Comparison of ENCODE assay signal across 8 cellular contexts in the genomic region with DNA sequence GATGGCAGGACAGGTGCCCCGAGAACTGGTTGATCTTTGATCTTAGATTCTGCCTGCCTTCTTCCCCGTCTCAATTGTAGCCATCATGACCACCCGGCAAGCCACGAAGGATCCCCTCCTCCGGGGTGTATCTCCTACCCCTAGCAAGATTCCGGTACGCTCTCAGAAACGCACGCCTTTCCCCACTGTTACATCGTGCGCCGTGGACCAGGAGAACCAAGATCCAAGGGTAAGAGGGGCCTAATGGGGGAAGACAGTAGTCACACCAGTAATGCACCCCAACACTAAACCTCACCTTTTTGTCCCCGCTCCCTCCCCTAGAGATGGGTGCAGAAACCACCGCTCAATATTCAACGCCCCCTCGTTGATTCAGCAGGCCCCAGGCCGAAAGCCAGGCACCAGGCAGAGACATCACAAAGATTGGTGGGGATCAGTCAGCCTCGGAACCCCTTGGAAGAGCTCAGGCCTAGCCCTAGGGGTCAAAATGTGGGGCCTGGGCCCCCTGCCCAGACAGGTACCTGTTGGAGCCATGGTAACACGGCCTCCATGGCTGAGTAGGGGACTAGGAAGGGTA. TPM values are rescaled to one million over a fixed set of nuclear protein-coding genes. Genes with fewer than 3 reads are reported as not detected.
A peak's percentile ranks its signal among the peaks of the same experiment; 100 is the strongest.
DNase-seq lines count a peak whose midpoint lies in the region; ATAC-seq and TF ChIP-seq lines count a peak whose summit lies in the region.

No MANE protein-coding gene starts in this region.

- peaks cover 5% of the 10 kb centered on the region for H3K36me3 Mint-ChIP-seq in MCF 10A (ENCODE audit: insufficient read depth, unreplicated experiment)

- H3K27ac Mint-ChIP-seq in MCF 10A (ENCODE audit: low read depth, unreplicated experiment): peak overlapping the region; percentile 76

- TSS peak; percentile 78 for BruUV-seq in MCF 10A (replicated peaks; lab: Mats Ljungman, UMichigan)

- no peak for TF ChIP-seq CTCF in 22Rv1 (IDR thresholded peaks at IDR 0.05)
- TF ChIP-seq CTCF in HEK293 (tag by site-specific recombination; IDR thresholded peaks at IDR 0.05): no peak
- no peak for TF ChIP-seq CTCF in MCF 10A (IDR thresholded peaks at IDR 0.05; ENCODE audit: unreplicated experiment)
- TF ChIP-seq CTCF in mucosa of descending colon (IDR thresholded peaks at IDR 0.05): no peak

- H3K9me3 Mint-ChIP-seq in MCF 10A (ENCODE audit: unreplicated experiment): no peaks in the 10 kb centered on the region

- peak overlapping the region; percentile 100 for H3K4me3 Mint-ChIP-seq in MCF 10A (ENCODE audit: unreplicated experiment)

- ATAC-seq in mucosa of descending colon (no peak), HG02759 (IDR thresholded peaks at IDR 0.05; ENCODE audit: unreplicated experiment) (no peak), HG03280 (IDR thresholded peaks at IDR 0.05; ENCODE audit: unreplicated experiment) (no peak), GM21825 (IDR thresholded peaks at IDR 0.05; ENCODE audit: unreplicated experiment) (no peak)

- CTCF ChIA-PET in HEK293 (lab: Yijun Ruan, JAX) (interaction anchor here (0.6 to 4.4 kb wide), 8 partner anchors 8 to 83 kb away, joined by 3 to 43 read pairs (median 18); a partner anchor contains a TSS), MCF 10A (lab: Yijun Ruan, JAX) (interaction anchor here (0.7 to 2.2 kb wide), 3 partner anchors 24 to 241 kb away, joined by 3 to 12 read pairs (median 4); no protein-coding TSS in a partner anchor)

- H3K4me1 ChIP-seq in HEK293 (ENCODE audit: control insufficient read depth, insufficient read depth, low read length): 0 out of 2 replicates have a peak, but pooled peaks cover 4% of the 10 kb centered on the region
- peaks cover 14% of the 10 kb centered on the region for H3K4me1 ChIP-seq in mucosa of descending colon (ENCODE audit: low read depth)

- no peak for DNase-seq in MCF 10A (ENCODE audit: unreplicated experiment)
- no peak for DNase-seq in mucosa of descending colon
- no peak for DNase-seq in HK-2 (ENCODE audit: unreplicated experiment)

- intact Hi-C loops in MCF 10A (cut with micrococcal nuclease) (no loop called here), mucosa of descending colon (cut with DNase I, micrococcal nuclease) (no loop called here)

- H3K27me3 Mint-ChIP-seq in MCF 10A (ENCODE audit: insufficient read depth, unreplicated experiment): no peaks in the 10 kb centered on the region

- peak overlapping the region; percentile 60 for H3K4me3 ChIP-seq in HEK293 (ENCODE audit: low read depth, low read length)
- H3K4me3 ChIP-seq in mucosa of descending colon: peak overlapping the region; percentile 22

- H3K36me3 ChIP-seq in HEK293 (ENCODE audit: control insufficient read depth in 2 of 2, insufficient read depth in 1 of 2, low read length in 2 of 2) (peaks cover 30 to 45% of the 10 kb centered on the region in 2 experiments), mucosa of descending colon (ENCODE audit: low read depth) (no peaks in the 10 kb centered on the region)

- H3K27ac ChIP-seq in 22Rv1 (peak overlapping the region; percentile 70), HEK293 (ENCODE audit: extremely low read depth, low read depth, low read length) (peak overlapping the region; percentile 46)

- H3K4me1 Mint-ChIP-seq in MCF 10A (ENCODE audit: insufficient read depth, unreplicated experiment): peaks cover 13% of the 10 kb centered on the region

- H3K9me3 ChIP-seq in HEK293 (ENCODE audit: control insufficient read depth, insufficient read depth, low read depth, low read length) (no peaks in the 10 kb centered on the region), mucosa of descending colon (no peaks in the 10 kb centered on the region)

- POLR2A ChIA-PET in HEK293 (lab: Yijun Ruan, JAX) (interaction anchor here (0.6 to 4.0 kb wide), 25 partner anchors 11 to 505 kb away, joined by 3 to 94 read pairs (median 5); a partner anchor contains a TSS), MCF 10A (lab: Yijun Ruan, JAX) (interaction anchor here (0.5 to 1.6 kb wide), 9 partner anchors 34 to 418 kb away, joined by 3 to 6 read pairs (median 4); a partner anchor contains a TSS)

TF ChIP-seq in HEK293, 187 proteins besides CTCF, POLR2A, EP300 and RAD21:
- 0 out of 2 replicates have a peak, but pooled peaks have one; percentile 4 for TF ChIP-seq ZNF843 (tag by site-specific recombination; IDR thresholded peaks at IDR 0.05)
- no peak for TF ChIP-seq ZNF626 (tag by site-specific recombination; IDR thresholded peaks at IDR 0.05)
- no peak for TF ChIP-seq ZBTB17 (tag by site-specific recombination; IDR thresholded peaks at IDR 0.05)
- TF ChIP-seq MYNN (tag by site-specific recombination; IDR thresholded peaks at IDR 0.05; ENCODE audit: borderline replicate concordance): no peak
- TF ChIP-seq ZNF660 (tag by site-specific recombination; IDR thresholded peaks at IDR 0.05): no peak
- TF ChIP-seq ZNF501 (tag by site-specific recombination; IDR thresholded peaks at IDR 0.05): 0 out of 2 replicates have a peak, but pooled peaks have one; percentile 26
- no peak for TF ChIP-seq ZNF571 (tag by site-specific recombination; IDR thresholded peaks at IDR 0.05)
- peak; percentile 52; the same call in 1 of the 2 replicates for TF ChIP-seq ZNF391 (tag by site-specific recombination; IDR thresholded peaks at IDR 0.05; ENCODE audit: borderline replicate concordance, low read depth)
- no peak for TF ChIP-seq ZNF274 (IDR thresholded peaks at IDR 0.05; ENCODE audit: low read length)
- TF ChIP-seq ZNF274 (tag by site-specific recombination; IDR thresholded peaks at IDR 0.05; ENCODE audit: borderline replicate concordance): no peak
- TF ChIP-seq ZNF548 (tag by site-specific recombination; IDR thresholded peaks at IDR 0.05): no peak
- peak; percentile 35; the same call in 1 of the 2 replicates for TF ChIP-seq ZBTB48 (tag by site-specific recombination; IDR thresholded peaks at IDR 0.05)
- peak; percentile 85 for TF ChIP-seq SCRT2 (tag by site-specific recombination; IDR thresholded peaks at IDR 0.05)
- TF ChIP-seq ZNF24 (tag by site-specific recombination; IDR thresholded peaks at IDR 0.05): no peak
- TF ChIP-seq ZFHX2 (tag by site-specific recombination; conservative IDR thresholded peaks at IDR 0.05): 0 out of 2 replicates have a peak, but pooled peaks have one; percentile 28

RNA-seq across cellular contexts. Expression of a gene that starts 0.6 kb away (rescaled TPM):
- total RNA-seq in MCF 10A (2022) (30.8 and 41.9 TPM in 2 replicates), mucosa of descending colon (10 to 100 TPM in 1 of 3 donors, 1 to 10 TPM in 2; 4.4 to 18.8 (median 5.8) TPM)

RNA-seq across cellular contexts. Expression of a gene that starts 13.4 kb away (rescaled TPM):
- 0.20 TPM in 1 of 2 replicates, not detected in the other for total RNA-seq in MCF 10A (2022)
- not detected for total RNA-seq in mucosa of descending colon

RNA-seq across cellular contexts. Expression of a gene that starts 23.1 kb away (rescaled TPM):
- 0.25 and 0.33 TPM in 2 replicates for total RNA-seq in MCF 10A (2022)
- 10 to 100 TPM in 2 of 3 donors, 1 to 10 TPM in 1; 6.7 to 45.7 (median 37.0) TPM for total RNA-seq in mucosa of descending colon

RNA-seq across cellular contexts. Expression of a gene that starts 28.7 kb away (rescaled TPM):
- total RNA-seq in MCF 10A (2022): 1.4 and 2.7 TPM in 2 replicates
- 10 to 100 TPM in 1 of 3 donors, 1 to 10 TPM in 2; 5.1 to 69.5 (median 8.6) TPM for total RNA-seq in mucosa of descending colon

RNA-seq across cellular contexts. Expression of a gene that starts 43.7 kb away (rescaled TPM):
- total RNA-seq in MCF 10A (2022) (21.0 and 26.0 TPM in 2 replicates), mucosa of descending colon (10 to 100 TPM; 15.0 to 19.8 (median 18.3) TPM)
